ENCODE assay signal across 8 cellular contexts in the genomic region with DNA sequence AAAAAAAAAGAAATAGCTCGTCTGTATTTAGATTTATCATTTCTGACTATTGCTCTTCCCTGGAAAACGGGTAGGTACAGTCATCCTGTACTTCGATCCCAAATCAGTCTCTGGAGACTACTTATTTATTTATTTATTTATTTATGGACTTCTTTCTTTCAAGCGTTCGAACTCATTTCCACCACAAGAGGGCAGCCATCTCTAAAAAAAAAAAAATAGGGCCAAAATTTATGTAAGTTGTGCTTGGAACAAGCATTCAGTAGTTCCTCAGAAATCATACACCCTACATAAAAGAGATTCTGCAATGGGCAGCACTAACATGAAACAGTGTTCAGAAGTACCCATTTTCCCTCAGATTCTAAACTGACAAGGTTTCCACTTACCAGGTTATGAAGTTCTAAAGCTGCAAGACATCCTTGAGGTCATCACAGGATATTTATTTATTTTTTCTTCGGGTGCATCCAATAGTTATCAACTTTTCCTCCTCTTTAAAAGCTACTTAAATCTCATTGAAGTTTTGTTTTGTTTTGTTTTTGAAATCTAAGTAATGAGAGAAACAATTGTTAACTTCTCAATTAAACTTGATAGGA. TPM values are rescaled to one million over a fixed set of nuclear protein-coding genes. Genes with fewer than 3 reads are reported as not detected.
DNase-seq lines count a peak whose midpoint lies in the region; ATAC-seq, FAIRE-seq and TF ChIP-seq lines count a peak whose summit lies in the region.

No MANE protein-coding gene starts in this region.

- H2AK5ac ChIP-seq in mesenchymal stem cell (ENCODE audit: low read length, severe bottlenecking) = no peak overlapping the region

- no TSS peak for BruUV-seq in MCF 10A (replicated peaks; lab: Mats Ljungman, UMichigan)

- WGBS in mesenchymal stem cell = no CpG with 5 or more reads among the region's 6 CpGs

- no peak for TF ChIP-seq POLR2A in GM12892 (IDR thresholded peaks at IDR 0.05; ENCODE audit: low read depth, low read length)

- H2BK15ac ChIP-seq in mesenchymal stem cell (ENCODE audit: low read depth, poor library complexity, severe bottlenecking) = no peak overlapping the region

- intact Hi-C loops in MCF 10A (cut with micrococcal nuclease) = loop anchor here (1.0 to 5.0 kb wide), 11 partner anchors 62 to 1161 kb away; no protein-coding TSS in a partner anchor

- peak; percentile 17 to 44 for DNase-seq in AML-193 (lab: John Stamatoyannopoulos, UW)
- DNase-seq in HAP-1 (ENCODE audit: low spot score in 2 of 2) = peak; percentile 13 to 53
- DNase-seq in NCI-H446 (lab: John Stamatoyannopoulos, UW) = peak; percentile 36 to 49
- peak; percentile 68 for DNase-seq in MCF 10A (ENCODE audit: unreplicated experiment)
- peak; percentile 77 for DNase-seq in mesenchymal stem cell
- no peak for DNase-seq in stimulated activated naive CD4-positive, alpha-beta T cell treated with Interleukin-2 at 50 U/mL for 16 hours (lab: John Stamatoyannopoulos, UW)
- no peak for DNase-seq in GM12892 (ENCODE audit: insufficient read length)

- H2BK5ac ChIP-seq in mesenchymal stem cell (ENCODE audit: low read depth, low read length, poor library complexity, severe bottlenecking) = no peak overlapping the region

- H3K79me1 ChIP-seq in mesenchymal stem cell (replicated peaks; ENCODE audit: low read length, poor library complexity, severe bottlenecking) = no peaks in the 10 kb centered on the region

- H2AFZ ChIP-seq in mesenchymal stem cell (ENCODE audit: low read depth, low read length) = no peak overlapping the region

- no peak overlapping the region for H3K4me3 ChIP-seq in HAP-1
- H3K4me3 ChIP-seq in mesenchymal stem cell (ENCODE audit: insufficient read depth in 1 of 2, low read depth in 1 of 2, low read length in 2 of 2) = no peak overlapping the region

- H3K4me2 ChIP-seq in mesenchymal stem cell (ENCODE audit: low read length, poor library complexity, severe bottlenecking) = no peak overlapping the region

- no peak overlapping the region for H3K4ac ChIP-seq in mesenchymal stem cell (ENCODE audit: low read depth in 1 of 2, low read length in 2 of 2)

- H3K4me1 ChIP-seq in HAP-1 (no peaks in the 10 kb centered on the region; the same call in 1 of the 2 replicates), mesenchymal stem cell (ENCODE audit: control insufficient read depth, insufficient read depth, low read depth, low read length) (peaks cover 23% of the 10 kb centered on the region)

- no peak for FAIRE-seq in GM12892 (lab: Jason Lieb, UNC)

- POLR2A ChIA-PET in MCF 10A (lab: Yijun Ruan, JAX) = interaction anchor here (0.5 to 3.7 kb wide), 9 partner anchors 9 to 191 kb away, joined by 3 to 21 read pairs (median 4); no protein-coding TSS in a partner anchor

- in situ Hi-C loops in HAP-1 (cut with MboI; ENCODE audit: low sequenced_read_pairs) = loop anchor here (10.0 kb wide), 1 partner anchor 519 kb away; no protein-coding TSS in a partner anchor

- H3K14ac ChIP-seq in mesenchymal stem cell (ENCODE audit: low read length in 2 of 2) = no peak overlapping the region

- H4K8ac ChIP-seq in mesenchymal stem cell (ENCODE audit: low read length) = no peak overlapping the region

- H3K27me3 Mint-ChIP-seq in MCF 10A (ENCODE audit: insufficient read depth, unreplicated experiment) = no peaks in the 10 kb centered on the region

- H3K23ac ChIP-seq in mesenchymal stem cell (ENCODE audit: low read length in 2 of 2) = no peak overlapping the region

- H3K9ac ChIP-seq in mesenchymal stem cell (ENCODE audit: low read length) = no peak overlapping the region

- no peak overlapping the region for H3K18ac ChIP-seq in mesenchymal stem cell (ENCODE audit: low read depth in 1 of 2, low read length in 2 of 2)

- H3K27me3 ChIP-seq in HAP-1 (ENCODE audit: low read depth) = peaks cover 15% of the 10 kb centered on the region
- H3K27me3 ChIP-seq in mesenchymal stem cell (ENCODE audit: control insufficient read depth in 1 of 2, insufficient read depth in 1 of 2, low read length in 2 of 2) = peaks cover 15 to 40% of the 10 kb centered on the region in 2 experiments

- CTCF ChIA-PET in MCF 10A (lab: Yijun Ruan, JAX) = interaction anchor here (0.5 to 4.7 kb wide), 111 partner anchors 9 to 1179 kb away, joined by 3 to 84 read pairs (median 5); no protein-coding TSS in a partner anchor

- no peak overlapping the region for H2BK12ac ChIP-seq in mesenchymal stem cell (ENCODE audit: low read length in 2 of 2)

- H3K4me3 Mint-ChIP-seq in MCF 10A (ENCODE audit: unreplicated experiment) = no peak overlapping the region

- H3K36me3 ChIP-seq in HAP-1 (replicated peaks) (no peaks in the 10 kb centered on the region), mesenchymal stem cell (ENCODE audit: control insufficient read depth in 1 of 2, insufficient read depth in 2 of 2, low read depth in 1 of 2, low read length in 2 of 2) (no peaks in the 10 kb centered on the region)

- H2BK120ac ChIP-seq in mesenchymal stem cell (ENCODE audit: low read depth, low read length) = no peak overlapping the region

- H3K4me1 Mint-ChIP-seq in MCF 10A (ENCODE audit: insufficient read depth, unreplicated experiment) = peaks cover 17% of the 10 kb centered on the region

- H3K9me3 ChIP-seq in HAP-1 (no peaks in the 10 kb centered on the region), mesenchymal stem cell (ENCODE audit: control insufficient read depth, low read length) (peaks cover 6% of the 10 kb centered on the region)

- ATAC-seq in GM21825 (IDR thresholded peaks at IDR 0.05; ENCODE audit: unreplicated experiment) = no peak

- H3K27ac Mint-ChIP-seq in MCF 10A (ENCODE audit: low read depth, unreplicated experiment) = no peak overlapping the region

- no peaks in the 10 kb centered on the region for H3K9me3 Mint-ChIP-seq in MCF 10A (ENCODE audit: unreplicated experiment)

- TF ChIP-seq CTCF in MCF 10A (IDR thresholded peaks at IDR 0.05; ENCODE audit: unreplicated experiment) = peak; percentile 50

- no peak overlapping the region for H3K27ac ChIP-seq in mesenchymal stem cell (ENCODE audit: low read length, poor library complexity, severe bottlenecking)

- H4K91ac ChIP-seq in mesenchymal stem cell (ENCODE audit: low read length) = no peak overlapping the region

- no peaks in the 10 kb centered on the region for H3K36me3 Mint-ChIP-seq in MCF 10A (ENCODE audit: insufficient read depth, unreplicated experiment)

RNA-seq across cellular contexts. Expression of a gene that starts 1.9 kb away (rescaled TPM):
- 6.7 and 7.7 TPM in 2 replicates for total RNA-seq in MCF 10A (2022)
- polyA plus RNA-seq in mesenchymal stem cell (2013, experiment 1 of 2) = 35.2 TPM
- polyA plus RNA-seq in mesenchymal stem cell (2013, experiment 2 of 2) = 36.2 TPM
- not detected for polyA plus RNA-seq in GM12892 (2012; ENCODE audit: missing spikeins)

Comparison
In these comparisons a context has a peak if more than half of its experiments do, and no peak if none do; other contexts are left out.
1. DNase-seq: peak in AML-193 (2 of 2), HAP-1 (2 of 2), NCI-H446 (2 of 2), MCF 10A (single experiment) and mesenchymal stem cell (single experiment); none in stimulated activated naive CD4-positive, alpha-beta T cell treated with Interleukin-2 at 50 U/mL for 16 hours (single experiment) and GM12892 (single experiment).